9 cellular contexts compared by ENCODE assay signal in the genomic region with DNA sequence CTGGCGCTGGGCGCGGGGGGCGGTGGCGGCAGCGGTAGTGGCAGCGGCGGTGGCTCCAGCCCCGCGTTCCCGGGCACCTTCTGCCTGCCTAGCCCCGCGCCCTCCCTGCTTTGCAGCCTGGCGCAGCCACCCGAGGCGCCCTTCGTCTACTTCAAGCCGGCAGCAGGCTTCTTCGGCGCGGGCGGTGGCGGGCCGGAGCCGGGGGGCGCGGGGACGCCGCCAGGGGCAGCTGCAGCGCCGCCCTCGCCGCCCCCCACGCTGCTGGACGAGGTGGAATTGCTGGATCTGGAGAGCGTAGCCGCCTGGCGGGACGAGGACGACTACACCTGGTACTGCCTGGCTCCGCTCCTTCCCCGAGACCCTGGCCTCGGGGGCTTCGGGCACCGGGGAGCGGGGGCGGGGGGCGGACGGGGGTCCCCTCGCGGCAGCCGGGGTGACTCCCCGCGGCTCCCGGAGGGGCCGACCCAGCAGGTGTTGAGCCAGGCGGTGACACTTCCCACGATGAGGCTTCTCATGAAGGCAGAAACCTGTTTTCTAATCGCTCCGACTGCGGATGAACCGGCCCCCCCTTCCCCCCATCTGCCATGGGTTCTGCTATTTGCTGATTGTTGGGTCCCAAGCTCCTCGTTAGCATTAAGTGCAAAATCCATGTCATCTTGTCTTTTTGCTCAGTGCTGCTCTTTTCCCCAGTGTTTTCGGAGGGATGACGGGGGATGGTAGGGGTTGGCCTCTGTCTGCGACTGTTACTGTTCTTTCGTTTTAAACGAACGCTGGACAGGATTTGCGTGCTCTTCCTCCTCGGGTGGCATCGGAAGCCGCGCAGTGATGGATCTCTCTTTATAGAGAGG. TPM values are rescaled to one million over a fixed set of nuclear protein-coding genes. Genes with fewer than 3 reads are reported as not detected.
DNase-seq lines count a peak whose midpoint lies in the region; ATAC-seq and TF ChIP-seq lines count a peak whose summit lies in the region.
"Had no signal": no experiment of that assay in that cellular context is flagged by ENCODE, and none has a peak within 500 bp of the region (broad histone marks: within the 10 kb centered on the region; RNA-seq: fewer than 3 reads in every experiment).

No MANE protein-coding gene starts in this region.

- peak overlapping the region; percentile 71 for H3K4me3 ChIP-seq in ACC112 (ENCODE audit: low read depth, low read length)
- peak overlapping the region; percentile 53 for H3K4me3 ChIP-seq in fibroblast of pulmonary artery (replicated peaks; ENCODE audit: low read depth, low read length)
- H3K4me3 ChIP-seq in suprapubic skin = peak overlapping the region; percentile 88

- DNase-seq in NOMO-1 treated with DMSO at 0.1 percent for 48 hours (lab: John Stamatoyannopoulos, UW; ENCODE audit: unreplicated experiment) = peak; percentile 23
- DNase-seq in activated T-cell treated with anti-CD3 and anti-CD28 coated beads, Interleukin-2, amount 50 U/mL, for 72 hours = peak; percentile 55 to 58
- no peak for DNase-seq in fibroblast of pulmonary artery (ENCODE audit: low read depth)
- peak; percentile 61 for DNase-seq in natural killer cell treated with Interleukin-12 subunit alpha and Interleukin-12 subunit beta and Interleukin-15 and Interleukin-18, amount 100 ng/mL, for 72 hours (ENCODE audit: low spot score)
- no peak for DNase-seq in suprapubic skin (ENCODE audit: low spot score in 2 of 2)

- H3K27ac ChIP-seq in ACC112 (ENCODE audit: low read depth, low read length) (no peak overlapping the region), suprapubic skin (peak overlapping the region; percentile 55)

- no peaks in the 10 kb centered on the region for H3K36me3 ChIP-seq in ACC112 (ENCODE audit: insufficient read depth, low read length)
- no peaks in the 10 kb centered on the region for H3K36me3 ChIP-seq in suprapubic skin

- no peaks in the 10 kb centered on the region for H3K27me3 Mint-ChIP-seq in activated T-cell treated with anti-CD3 and anti-CD28 coated beads, Interleukin-2, amount 50 U/mL, for 72 hours (ENCODE audit: low read depth)
- peaks cover 4 to 7% of the 10 kb centered on the region in 2 donors for H3K27me3 Mint-ChIP-seq in natural killer cell treated with Interleukin-12 subunit alpha and Interleukin-12 subunit beta and Interleukin-15 and Interleukin-18, amount 100 ng/mL, for 72 hours

- ATAC-seq in GM18861 (IDR thresholded peaks at IDR 0.05; ENCODE audit: unreplicated experiment) = peak; percentile 23
- peak; percentile 25 for ATAC-seq in HG03095 (IDR thresholded peaks at IDR 0.05; ENCODE audit: unreplicated experiment)
- peak; percentile 50 to 53 for ATAC-seq in activated T-cell treated with anti-CD3 and anti-CD28 coated beads, Interleukin-2, amount 50 U/mL, for 72 hours (replicated peaks in 1 of 2)
- ATAC-seq in natural killer cell treated with Interleukin-12 subunit alpha and Interleukin-12 subunit beta and Interleukin-15 and Interleukin-18, amount 100 ng/mL, for 72 hours = peak; percentile 55 to 63
- ATAC-seq: HCT116 had no signal

- no peaks in the 10 kb centered on the region for H3K9me3 ChIP-seq in suprapubic skin

- peaks cover 42% of the 10 kb centered on the region for H3K4me1 Mint-ChIP-seq in activated T-cell treated with anti-CD3 and anti-CD28 coated beads, Interleukin-2, amount 50 U/mL, for 72 hours (ENCODE audit: low read depth)
- peaks cover 13 to 31% of the 10 kb centered on the region in 2 donors for H3K4me1 Mint-ChIP-seq in natural killer cell treated with Interleukin-12 subunit alpha and Interleukin-12 subunit beta and Interleukin-15 and Interleukin-18, amount 100 ng/mL, for 72 hours (ENCODE audit: low read depth in 2 of 2)

- no peaks in the 10 kb centered on the region for H3K4me1 ChIP-seq in ACC112 (ENCODE audit: control insufficient read depth, insufficient read depth, low read length, unreplicated experiment)
- H3K4me1 ChIP-seq in suprapubic skin = peaks cover 20% of the 10 kb centered on the region

- H3K27me3 ChIP-seq in ACC112 (ENCODE audit: insufficient read depth, low read length) (peaks cover 84% of the 10 kb centered on the region), suprapubic skin (no peaks in the 10 kb centered on the region)

- no peak for TF ChIP-seq EP300 in suprapubic skin (IDR thresholded peaks at IDR 0.05)

- TF ChIP-seq POLR2A in suprapubic skin (IDR thresholded peaks at IDR 0.05) = no peak

- H3K4me3 Mint-ChIP-seq in activated T-cell treated with anti-CD3 and anti-CD28 coated beads, Interleukin-2, amount 50 U/mL, for 72 hours = peak overlapping the region; percentile 92 to 95
- H3K4me3 Mint-ChIP-seq in natural killer cell treated with Interleukin-12 subunit alpha and Interleukin-12 subunit beta and Interleukin-15 and Interleukin-18, amount 100 ng/mL, for 72 hours = peak overlapping the region; percentile 99

- TF ChIP-seq CTCF in fibroblast of pulmonary artery (IDR thresholded peaks at IDR 0.05; ENCODE audit: low read length, missing control alignments) (no peak), suprapubic skin (IDR thresholded peaks at IDR 0.05) (no peak)

- peak overlapping the region; percentile 72 for H3K27ac Mint-ChIP-seq in activated T-cell treated with anti-CD3 and anti-CD28 coated beads, Interleukin-2, amount 50 U/mL, for 72 hours
- H3K27ac Mint-ChIP-seq in natural killer cell treated with Interleukin-12 subunit alpha and Interleukin-12 subunit beta and Interleukin-15 and Interleukin-18, amount 100 ng/mL, for 72 hours = peak overlapping the region; percentile 78 to 90

- no peaks in the 10 kb centered on the region for H3K79me2 ChIP-seq in ACC112 (ENCODE audit: control insufficient read depth, insufficient read depth, low read length, unreplicated experiment)

- peaks cover 3 to 4% of the 10 kb centered on the region in 2 donors for H3K36me3 Mint-ChIP-seq in activated T-cell treated with anti-CD3 and anti-CD28 coated beads, Interleukin-2, amount 50 U/mL, for 72 hours (ENCODE audit: insufficient read depth in 2 of 2)
- peaks cover 6% of the 10 kb centered on the region for H3K36me3 Mint-ChIP-seq in natural killer cell treated with Interleukin-12 subunit alpha and Interleukin-12 subunit beta and Interleukin-15 and Interleukin-18, amount 100 ng/mL, for 72 hours

- peaks cover 0 to 1% of the 10 kb centered on the region in 2 donors for H3K9me3 Mint-ChIP-seq in activated T-cell treated with anti-CD3 and anti-CD28 coated beads, Interleukin-2, amount 50 U/mL, for 72 hours
- H3K9me3 Mint-ChIP-seq in natural killer cell treated with Interleukin-12 subunit alpha and Interleukin-12 subunit beta and Interleukin-15 and Interleukin-18, amount 100 ng/mL, for 72 hours = no peaks in the 10 kb centered on the region

- under 1% methylated on average over 27 of the region's 74 CpGs for WGBS in suprapubic skin

- H2AFZ ChIP-seq in ACC112 (ENCODE audit: low read length, unreplicated experiment) = peak overlapping the region; percentile 48

RNA-seq across cellular contexts. Expression of a gene that starts 0.9 kb away (rescaled TPM):
- total RNA-seq in activated T-cell treated with anti-CD3 and anti-CD28 coated beads, Interleukin-2, amount 50 U/mL, for 72 hours = 10 to 100 TPM; 24.6 to 24.8 TPM
- 10 to 100 TPM; 18.4 to 33.2 TPM for total RNA-seq in natural killer cell treated with Interleukin-12 subunit alpha and Interleukin-12 subunit beta and Interleukin-15 and Interleukin-18, amount 100 ng/mL, for 72 hours
- total RNA-seq in suprapubic skin = 10 to 100 TPM in 1 of 4 donors, 1 to 10 TPM in 3; 4.8 to 10.4 (median 6.0) TPM

Comparison
In these comparisons a context has a peak if more than half of its experiments do, and no peak if none do; other contexts are left out.
1. DNase-seq: peak in NOMO-1 treated with DMSO at 0.1 percent for 48 hours (single experiment), activated T-cell treated with anti-CD3 and anti-CD28 coated beads, Interleukin-2, amount 50 U/mL, for 72 hours (2 of 2) and natural killer cell treated with Interleukin-12 subunit alpha and Interleukin-12 subunit beta and Interleukin-15 and Interleukin-18, amount 100 ng/mL, for 72 hours (single experiment); none in fibroblast of pulmonary artery (single experiment) and suprapubic skin (0 of 2).
2. Peak in every context shown above with its lines, with median percentiles within 50 percentile points of each other: H3K4me3 ChIP-seq and ATAC-seq.